In genomic region chr11:75344186-75344585, GRCh38 we compare ENCODE assay signal across 14 cellular contexts. TPM values are rescaled to one million over a fixed set of nuclear protein-coding genes. Genes with fewer than 3 reads are reported as not detected.
A peak's percentile ranks its signal among the peaks of the same experiment; 100 is the strongest.
DNase-seq lines count a peak whose midpoint lies in the region; ATAC-seq and TF ChIP-seq lines count a peak whose summit lies in the region.
"Had no signal": no experiment of that assay in that cellular context is flagged by ENCODE, and none has a peak within 500 bp of the region (broad histone marks: within the 10 kb centered on the region; RNA-seq: fewer than 3 reads in every experiment).

No MANE protein-coding gene starts in this region.

- H4K20me1 ChIP-seq in HCT116 (ENCODE audit: insufficient read depth): no peaks in the 10 kb centered on the region

- H3K9ac ChIP-seq in HCT116 (ENCODE audit: low read length): no peak overlapping the region

- POLR2A ChIA-PET in A673 (lab: Charles Lee; ENCODE audit: low non-redundant PET): no interaction called here
- POLR2A ChIA-PET in HCT116 (lab: Charles Lee): no interaction called here

- H3K79me2 ChIP-seq in HCT116 (ENCODE audit: insufficient read depth, low read length): peaks cover 9% of the 10 kb centered on the region; the same call in 1 of the 2 replicates

- H3K36me3 Mint-ChIP-seq in endothelial cell (ENCODE audit: low read depth, unreplicated experiment): peaks cover 16% of the 10 kb centered on the region
- H3K36me3 Mint-ChIP-seq: stimulated activated naive B cell treated with anti-CD40 and anti-IgM and Interleukin-4, amounts not matched to agents 10 μg/mL and 1 μg/mL and 100 μg/mL, for 72 hours had no signal

- H3K27me3 ChIP-seq in A673 (replicated peaks; ENCODE audit: insufficient read depth, low read depth, low read length, poor library complexity): no peaks in the 10 kb centered on the region
- H3K27me3 ChIP-seq in HCT116 (ENCODE audit: insufficient read depth, low read length): no peaks in the 10 kb centered on the region
- no peaks in the 10 kb centered on the region for H3K27me3 ChIP-seq in neutrophil

- H3K4me3 ChIP-seq in A673 (ENCODE audit: low read depth, low read length, poor library complexity, severe bottlenecking) (no peak overlapping the region), HCT116 (replicated peaks in 1 of 2; ENCODE audit: low read depth in 1 of 2, low read length in 2 of 2) (no peak overlapping the region), neutrophil (ENCODE audit: low read depth in 1 of 2, low read length in 1 of 2) (no peak overlapping the region)

- RAD21 ChIA-PET in HCT116 (lab: Charles Lee; ENCODE audit: low non-redundant PET in 1 of 2, low total read pairs in 2 of 2, uncharacterized antibody in 2 of 2, unreplicated experiment in 2 of 2): no interaction called here

- ATAC-seq in HCT116: no peak
- no peak for ATAC-seq in GM19397 (IDR thresholded peaks at IDR 0.05; ENCODE audit: unreplicated experiment)
- no peak for ATAC-seq in HG03457 (IDR thresholded peaks at IDR 0.05; ENCODE audit: unreplicated experiment)
- no peak for ATAC-seq in GM21717 (IDR thresholded peaks at IDR 0.05; ENCODE audit: unreplicated experiment)
- ATAC-seq: activated CD4-positive, CD25-positive, alpha-beta regulatory T cell treated with anti-CD3 and anti-CD28 coated beads, Interleukin-2, amount 50 U/mL, for 24 hours; Right ventricle myocardium inferior; stimulated activated naive B cell treated with anti-CD40 and anti-IgM and Interleukin-4, amounts not matched to agents 10 μg/mL and 1 μg/mL and 100 μg/mL, for 72 hours had no signal

- TF ChIP-seq POLR2A in HCT116 (IDR thresholded peaks at IDR 0.05; ENCODE audit: borderline replicate concordance, extremely low read depth, insufficient read depth, insufficient read length): no peak

- H3K27ac Mint-ChIP-seq in endothelial cell (ENCODE audit: unreplicated experiment): peak overlapping the region; percentile 82
- H3K27ac Mint-ChIP-seq: stimulated activated naive B cell treated with anti-CD40 and anti-IgM and Interleukin-4, amounts not matched to agents 10 μg/mL and 1 μg/mL and 100 μg/mL, for 72 hours had no signal

- H3K4me1 Mint-ChIP-seq in endothelial cell (ENCODE audit: unreplicated experiment): peaks cover 93% of the 10 kb centered on the region

- intact Hi-C loops in A673 (cut with micrococcal nuclease; ENCODE audit: unreplicated experiment) (no loop called here), HCT116 (cut with micrococcal nuclease) (no loop called here)

- peak overlapping the region; percentile 29 for H3K4me2 ChIP-seq in HCT116 (ENCODE audit: low read length)

- H3K9me3 ChIP-seq in A673 (ENCODE audit: low read depth, low read length, poor library complexity, severe bottlenecking) (no peaks in the 10 kb centered on the region), HCT116 (ENCODE audit: control insufficient read depth in 1 of 2, insufficient read depth in 1 of 2, low read depth in 1 of 2, low read length in 2 of 2) (no peaks in the 10 kb centered on the region), neutrophil (no peaks in the 10 kb centered on the region)

- H3K4me1 ChIP-seq in A673 (ENCODE audit: insufficient read depth, low read length, poor library complexity, severe bottlenecking) (peaks cover 88% of the 10 kb centered on the region), HCT116 (ENCODE audit: control insufficient read depth in 1 of 2, insufficient read depth in 2 of 2, low read length in 2 of 2) (peaks cover 25 to 52% of the 10 kb centered on the region in 2 experiments), neutrophil (ENCODE audit: control insufficient read depth in 1 of 2, insufficient read depth in 1 of 2, low read depth in 1 of 2, low read length in 1 of 2) (peaks cover 78 to 96% of the 10 kb centered on the region in 2 experiments)

- BruUV-seq in A673 (replicated peaks; lab: Mats Ljungman, UMichigan): no TSS peak
- no TSS peak for BruUV-seq in HCT116 (replicated peaks; lab: Mats Ljungman, UMichigan)

- DNase-seq in A673 (ENCODE audit: low spot score) (no peak), HCT116 (ENCODE audit: low read depth, low spot score) (no peak), endothelial cell (ENCODE audit: low spot score) (no peak), Kasumi-1 (lab: John Stamatoyannopoulos, UW) (no peak)
- DNase-seq: activated gamma-delta T cell; dermis blood vessel endothelial cell; NCI-H446; stimulated activated naive B cell treated with anti-CD40 and anti-IgM and Interleukin-4, amounts not matched to agents 10 μg/mL and 1 μg/mL and 100 μg/mL, for 72 hours had no signal

- no peak for TF ChIP-seq RAD21 in HCT116 (IDR thresholded peaks at IDR 0.05; ENCODE audit: low read depth)

- H3K27ac ChIP-seq in A673 (ENCODE audit: low read depth, low read length, poor library complexity, severe bottlenecking) (peak overlapping the region; percentile 84), HCT116 (ENCODE audit: low read depth, low read length) (no peak overlapping the region), neutrophil (peak overlapping the region; percentile 90)

- no peaks in the 10 kb centered on the region for H3K36me3 ChIP-seq in A673 (ENCODE audit: insufficient read depth, low read length, poor library complexity, severe bottlenecking)
- H3K36me3 ChIP-seq in HCT116 (ENCODE audit: control insufficient read depth in 1 of 2, insufficient read depth in 2 of 2, low read length in 2 of 2): no peaks in the 10 kb centered on the region
- H3K36me3 ChIP-seq in neutrophil: no peaks in the 10 kb centered on the region

- H2AFZ ChIP-seq in HCT116 (ENCODE audit: low read depth, low read length, poor library complexity, severe bottlenecking): no peak overlapping the region

- CTCF ChIA-PET in A673 (lab: Charles Lee) (no interaction called here), HCT116 (lab: Charles Lee) (no interaction called here)

- peaks cover 18% of the 10 kb centered on the region for H3K27me3 Mint-ChIP-seq in endothelial cell (ENCODE audit: unreplicated experiment)
- H3K27me3 Mint-ChIP-seq: stimulated activated naive B cell treated with anti-CD40 and anti-IgM and Interleukin-4, amounts not matched to agents 10 μg/mL and 1 μg/mL and 100 μg/mL, for 72 hours had no signal

- H3K9me2 ChIP-seq in HCT116 (ENCODE audit: insufficient read depth): no peaks in the 10 kb centered on the region

- H3K9me3 Mint-ChIP-seq in endothelial cell (ENCODE audit: unreplicated experiment): no peaks in the 10 kb centered on the region

- H3K4me3 Mint-ChIP-seq in endothelial cell (ENCODE audit: unreplicated experiment): peak overlapping the region; percentile 79
- H3K4me3 Mint-ChIP-seq: stimulated activated naive B cell treated with anti-CD40 and anti-IgM and Interleukin-4, amounts not matched to agents 10 μg/mL and 1 μg/mL and 100 μg/mL, for 72 hours had no signal

- no peak for TF ChIP-seq CTCF in A673 (conservative IDR thresholded peaks at IDR 0.05; ENCODE audit: low read depth, low read length)
- TF ChIP-seq CTCF in HCT116 (IDR thresholded peaks at IDR 0.05 in 2 of 3, conservative IDR thresholded peaks at IDR 0.05 in 1 of 3; ENCODE audit: borderline replicate concordance in 1 of 3, insufficient read depth in 1 of 3, low read depth in 2 of 3, low read length in 2 of 3): no peak
- no peak for TF ChIP-seq CTCF in endothelial cell (IDR thresholded peaks at IDR 0.05; ENCODE audit: unreplicated experiment)
- TF ChIP-seq CTCF in neutrophil (IDR thresholded peaks at IDR 0.05): no peak

TF ChIP-seq in HCT116, 20 proteins besides CTCF, POLR2A, EP300 and RAD21 (continues in another document):
- no peak for TF ChIP-seq ATF3 (IDR thresholded peaks at IDR 0.05)
- no peak for TF ChIP-seq ZFX (IDR thresholded peaks at IDR 0.05)
- TF ChIP-seq REST (IDR thresholded peaks at IDR 0.05; ENCODE audit: low read depth): no peak
- TF ChIP-seq MAX (IDR thresholded peaks at IDR 0.05): no peak
- no peak for TF ChIP-seq EZH2phosphoT487 (IDR thresholded peaks at IDR 0.05; ENCODE audit: borderline replicate concordance)
- TF ChIP-seq SIN3A (IDR thresholded peaks at IDR 0.05; ENCODE audit: low read depth): no peak
- no peak for TF ChIP-seq TCF7L2 (IDR thresholded peaks at IDR 0.05; ENCODE audit: borderline replicate concordance, extremely low read depth, insufficient read depth, insufficient read length)
- TF ChIP-seq POLR2AphosphoS5 (IDR thresholded peaks at IDR 0.05; ENCODE audit: low read depth, low read length): no peak
- TF ChIP-seq CBX3 (IDR thresholded peaks at IDR 0.05; ENCODE audit: low read depth): no peak

RNA-seq across cellular contexts. Expression of gene ARRB1, which starts 7.3 kb away (rescaled TPM):
- total RNA-seq in A673 (2021) (37.8 and 62.0 TPM in 2 replicates), HCT116 (2021; ENCODE audit: unreplicated experiment) (24.2 TPM), endothelial cell (ENCODE audit: unreplicated experiment) (197 TPM)
- polyA plus RNA-seq in HCT116 (2012): 12.0 and 12.9 TPM in 2 replicates

RNA-seq across cellular contexts. Expression of gene RPS3, which starts 55.1 kb away (rescaled TPM):
- total RNA-seq in A673 (2021): 2,875 and 2,961 TPM in 2 replicates
- total RNA-seq in HCT116 (2021; ENCODE audit: unreplicated experiment): 4,109 TPM
- polyA plus RNA-seq in HCT116 (2012): 4,885 and 4,997 TPM in 2 replicates
- 3,784 TPM for total RNA-seq in endothelial cell (ENCODE audit: unreplicated experiment)
